Comparison of ENCODE assay signal across 12 cellular contexts in the genomic region with DNA sequence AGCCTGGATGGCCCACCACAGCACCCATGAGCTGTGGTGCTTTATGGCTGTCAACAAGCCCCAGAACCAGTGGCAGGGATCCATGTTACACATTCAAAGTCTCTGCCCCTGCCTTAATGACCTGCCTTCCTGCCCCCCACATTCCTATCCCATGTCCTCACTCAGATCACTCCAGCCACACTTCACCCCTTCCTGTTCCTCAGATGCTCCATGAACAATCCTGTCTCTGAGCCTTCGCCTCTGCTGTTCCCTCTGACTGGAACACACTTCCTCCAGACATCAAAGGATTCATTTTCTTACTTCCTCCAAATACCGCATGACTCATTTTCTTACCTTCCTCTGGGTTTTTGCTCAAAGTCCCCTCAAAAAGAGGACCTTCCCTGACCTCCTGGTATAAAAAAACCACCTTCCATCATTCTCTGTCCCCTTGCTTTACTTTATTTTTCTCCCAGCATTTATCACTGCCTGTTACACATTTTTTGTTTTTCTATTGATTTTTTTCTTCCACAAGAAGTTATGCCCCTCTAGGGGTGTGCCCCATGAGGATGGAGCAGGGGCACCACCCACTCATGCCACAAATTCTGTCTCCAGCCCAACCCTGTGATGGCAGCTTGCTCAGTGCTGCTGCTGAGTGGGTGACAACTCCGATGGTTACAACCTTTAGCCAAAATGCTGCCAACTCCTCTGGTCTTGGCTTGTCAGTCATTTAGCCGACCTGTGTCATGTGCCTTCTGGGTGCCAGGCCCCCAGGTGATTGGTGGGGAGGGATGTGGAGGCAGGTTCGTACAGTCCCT. TPM values are rescaled to one million over a fixed set of nuclear protein-coding genes. Genes with fewer than 3 reads are reported as not detected.
A peak's percentile ranks its signal among the peaks of the same experiment; 100 is the strongest.
DNase-seq lines count a peak whose midpoint lies in the region; ATAC-seq and TF ChIP-seq lines count a peak whose summit lies in the region.
"Had no signal": no experiment of that assay in that cellular context is flagged by ENCODE, and none has a peak within 500 bp of the region (broad histone marks: within the 10 kb centered on the region; RNA-seq: fewer than 3 reads in every experiment).

No MANE protein-coding gene starts in this region.

- peaks cover 6% of the 10 kb centered on the region for H3K9me3 Mint-ChIP-seq in endothelial cell (ENCODE audit: unreplicated experiment)

- H3K36me3 Mint-ChIP-seq in endothelial cell (ENCODE audit: low read depth, unreplicated experiment): peaks cover 30% of the 10 kb centered on the region

- TF ChIP-seq CTCF in PC-3 (conservative IDR thresholded peaks at IDR 0.05; ENCODE audit: low read depth, low read length) (no peak), endothelial cell (IDR thresholded peaks at IDR 0.05; ENCODE audit: unreplicated experiment) (no peak)

- intact Hi-C loops in PC-3 (cut with micrococcal nuclease) (no loop called here), cardiac septum (cut with DNase I) (no loop called here)

- peaks cover 8% of the 10 kb centered on the region; the same call in 1 of the 2 replicates for H3K79me2 ChIP-seq in GM23248 (ENCODE audit: insufficient read depth)
- peaks cover 90% of the 10 kb centered on the region for H3K79me2 ChIP-seq in PC-3 (ENCODE audit: low read length)

- no peaks in the 10 kb centered on the region for H3K9me2 ChIP-seq in GM23248 (ENCODE audit: insufficient read depth)
- H3K9me2 ChIP-seq in PC-3 (replicated peaks; ENCODE audit: low read length): no peaks in the 10 kb centered on the region

- H3K27me3 ChIP-seq in GM23248 (replicated peaks; ENCODE audit: insufficient read depth): no peaks in the 10 kb centered on the region
- no peaks in the 10 kb centered on the region for H3K27me3 ChIP-seq in PC-3 (ENCODE audit: low read length)

- H3K4me3 ChIP-seq in GM23248: no peak overlapping the region
- no peak overlapping the region for H3K4me3 ChIP-seq in PC-3 (ENCODE audit: low read length)

- peaks cover 9% of the 10 kb centered on the region; the same call in 1 of the 2 replicates for H3K4me1 ChIP-seq in GM23248 (ENCODE audit: insufficient read depth)
- peaks cover 23% of the 10 kb centered on the region for H3K4me1 ChIP-seq in PC-3 (ENCODE audit: insufficient read depth, low read length)

- H3K4me2 ChIP-seq in GM23248 (ENCODE audit: unreplicated experiment): no peak overlapping the region
- peak overlapping the region; percentile 1 for H3K4me2 ChIP-seq in PC-3 (ENCODE audit: low read length)

- no peak overlapping the region for H3K27ac ChIP-seq in GM23248
- no peak overlapping the region for H3K27ac ChIP-seq in PC-3 (ENCODE audit: low read length)

- H3K4me3 Mint-ChIP-seq in endothelial cell (ENCODE audit: unreplicated experiment): peak overlapping the region; percentile 78
- H3K4me3 Mint-ChIP-seq: activated naive CD8-positive, alpha-beta T cell treated with anti-CD3 and anti-CD28 coated beads, Interleukin-2, amount 10 ng/mL, durations not matched to agents 7 days and 5 days had no signal

- no peak overlapping the region for H2AFZ ChIP-seq in GM23248
- no peak overlapping the region for H2AFZ ChIP-seq in PC-3 (ENCODE audit: low read length)

- no TSS peak for BruUV-seq in PC-3 (replicated peaks; lab: Mats Ljungman, UMichigan)

- CTCF ChIA-PET in PC-3 (lab: Charles Lee): no interaction called here

- H4K20me1 ChIP-seq in GM23248 (ENCODE audit: insufficient read depth): no peaks in the 10 kb centered on the region
- peaks cover 48% of the 10 kb centered on the region for H4K20me1 ChIP-seq in PC-3 (ENCODE audit: low read length)

- no peaks in the 10 kb centered on the region; the same call in 1 of the 2 replicates for H3F3A ChIP-seq in GM23248 (ENCODE audit: insufficient read depth)
- no peaks in the 10 kb centered on the region for H3F3A ChIP-seq in PC-3 (ENCODE audit: low read length, unreplicated experiment)

- POLR2A ChIA-PET in PC-3 (lab: Charles Lee; ENCODE audit: unreplicated experiment): no interaction called here

- H3K36me3 ChIP-seq in GM23248 (ENCODE audit: low read depth) (no peaks in the 10 kb centered on the region), PC-3 (ENCODE audit: low read depth, low read length) (peaks cover 49% of the 10 kb centered on the region)

- DNase-seq in GM23248: peak; percentile 38
- peak; percentile 79 for DNase-seq in PC-3
- no peak for DNase-seq in endothelial cell (ENCODE audit: low spot score)
- peak; percentile 55 for DNase-seq in pulmonary artery endothelial cell (ENCODE audit: low read depth, low spot score)
- DNase-seq in cardiac septum (ENCODE audit: low spot score): no peak
- no peak for DNase-seq in NCI-H2081 (lab: John Stamatoyannopoulos, UW)
- no peak for DNase-seq in NCI-H748 (lab: John Stamatoyannopoulos, UW; ENCODE audit: unreplicated experiment)
- DNase-seq: activated naive CD8-positive, alpha-beta T cell treated with anti-CD3 and anti-CD28 coated beads, Interleukin-2, amount 10 ng/mL, durations not matched to agents 7 days and 5 days; stimulated activated CD4-positive, alpha-beta T cell treated with anti-CD3 and anti-CD28 coated beads, Interleukin-15, amount 100 ng/mL, for 24 hours had no signal

- H3K27me3 Mint-ChIP-seq in endothelial cell (ENCODE audit: unreplicated experiment): peaks cover 17% of the 10 kb centered on the region

- WGBS in GM23248 (ENCODE audit: low coverage in 1 of 2, low lambda C conversion rate in 2 of 2, missing lambda C conversion rate in 2 of 2), 2 experiments: 70 to 79% methylated on average over 5 of the region's 5 CpGs

- H3K9ac ChIP-seq in GM23248: no peak overlapping the region
- H3K9ac ChIP-seq in PC-3 (ENCODE audit: low read length): no peak overlapping the region

- peak; percentile 59 for ATAC-seq in PC-3
- ATAC-seq in GM19324 (IDR thresholded peaks at IDR 0.05; ENCODE audit: low FRiP score, unreplicated experiment): no peak
- ATAC-seq: left lobe of liver had no signal

- H3K4me1 Mint-ChIP-seq in endothelial cell (ENCODE audit: unreplicated experiment): peaks cover 51% of the 10 kb centered on the region

- in situ Hi-C loops in GM23248 (cut with MboI): no loop called here

- H3K27ac Mint-ChIP-seq in endothelial cell (ENCODE audit: unreplicated experiment): peak overlapping the region; percentile 25
- H3K27ac Mint-ChIP-seq: activated naive CD8-positive, alpha-beta T cell treated with anti-CD3 and anti-CD28 coated beads, Interleukin-2, amount 10 ng/mL, durations not matched to agents 7 days and 5 days had no signal

- no peaks in the 10 kb centered on the region for H3K9me3 ChIP-seq in GM23248 (ENCODE audit: low read depth)
- H3K9me3 ChIP-seq in PC-3 (ENCODE audit: low read length): no peaks in the 10 kb centered on the region

RNA-seq across cellular contexts. Expression of a gene that starts 18.2 kb away (rescaled TPM):
- 17.2 and 17.3 TPM in 2 replicates for total RNA-seq in GM23248 (2014; rRNA removed; shearing (Covaris generic))
- polyA plus RNA-seq in GM23248 (2016; fragmentation: Nextera tagmentation; extraction: Ambion mirVana): 12.8 and 15.2 TPM in 2 replicates
- total RNA-seq in PC-3 (2014; rRNA removed) (201 and 299 TPM in 2 replicates), endothelial cell (ENCODE audit: unreplicated experiment) (22.6 TPM), pulmonary artery endothelial cell (33.6 and 68.0 TPM in 2 replicates), cardiac septum (9.5 TPM)
- total RNA-seq: activated naive CD8-positive, alpha-beta T cell treated with anti-CD3 and anti-CD28 coated beads, Interleukin-2, amount 10 ng/mL, durations not matched to agents 7 days and 5 days had no signal
- polyA plus RNA-seq: CD14-positive monocyte had no signal

Comparison
In these comparisons a context has a peak if more than half of its experiments do, and no peak if none do; other contexts are left out.
1. DNase-seq: peak in GM23248 (single experiment), PC-3 (single experiment) and pulmonary artery endothelial cell (single experiment); none in endothelial cell (single experiment), cardiac septum (single experiment), NCI-H2081 (0 of 2) and NCI-H748 (single experiment).